ENCODE assay signal across 8 cellular contexts in the genomic region with DNA sequence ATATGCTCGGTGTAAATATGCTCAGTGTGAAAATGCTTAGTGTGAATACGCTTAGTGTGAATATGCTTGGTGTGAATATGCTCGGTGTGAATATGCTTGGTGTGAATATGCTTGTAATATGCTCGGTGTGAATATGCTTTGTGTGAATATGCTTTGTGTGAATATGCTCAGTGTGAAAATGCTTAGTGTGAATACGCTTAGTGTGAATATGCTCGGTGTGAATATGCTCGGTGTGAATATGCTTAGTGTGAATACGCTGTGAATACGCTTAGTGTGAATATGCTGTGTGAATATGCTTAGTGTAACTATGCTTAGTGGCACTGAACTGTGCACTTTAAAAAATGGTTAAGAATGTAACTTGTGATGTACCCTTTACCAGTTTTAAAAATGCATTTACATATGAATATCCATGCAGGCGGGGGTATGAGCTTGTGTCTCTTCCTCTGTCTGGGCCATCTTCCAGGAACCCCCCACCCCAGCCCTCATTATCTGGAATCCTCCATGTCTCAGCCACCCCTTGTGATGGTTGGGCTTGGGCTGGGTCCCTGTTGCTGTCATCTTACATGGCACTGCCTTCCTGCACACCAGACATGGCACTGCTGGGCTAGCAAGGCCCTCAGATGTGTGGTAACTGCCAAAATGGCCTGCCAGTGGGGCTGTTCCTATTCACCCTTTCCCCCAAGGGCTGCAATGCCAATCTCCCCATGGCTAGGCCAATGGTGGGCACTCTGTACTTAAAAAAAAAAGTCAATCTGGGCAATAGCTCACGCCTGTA. TPM values are rescaled to one million over a fixed set of nuclear protein-coding genes. Genes with fewer than 3 reads are reported as not detected.
DNase-seq lines count a peak whose midpoint lies in the region; ATAC-seq, FAIRE-seq and TF ChIP-seq lines count a peak whose summit lies in the region.
"Not testable (repeated sequence)": the region's sequence is repeated elsewhere in the genome, so short reads cannot be mapped to it uniquely, and the experiment has no call there.

No MANE protein-coding gene starts in this region.

- peaks cover 22% of the 10 kb centered on the region for H3K36me3 Mint-ChIP-seq in T-helper 1 cell treated with Interleukin-12 subunit alpha and Interleukin-12 subunit beta and Interleukin-4 antibody, amounts not matched to agents 30 μg/mL and 1 μg/mL, for 36 hours (ENCODE audit: low read depth)
- peaks cover 22% of the 10 kb centered on the region for H3K36me3 Mint-ChIP-seq in activated T-cell treated with anti-CD3 and anti-CD28 coated beads, Interleukin-2, amount 50 U/mL, for 24 hours (ENCODE audit: low read depth)
- H3K36me3 Mint-ChIP-seq in activated naive CD8-positive, alpha-beta T cell treated with anti-CD3 and anti-CD28 coated beads for 36 hours, result peaks cover 29% of the 10 kb centered on the region
- peaks cover 19% of the 10 kb centered on the region for H3K36me3 Mint-ChIP-seq in endothelial cell (ENCODE audit: low read depth, unreplicated experiment)
- peaks cover 0 to 13% (median 4%) of the 10 kb centered on the region in 3 donors for H3K36me3 Mint-ChIP-seq in naive thymus-derived CD8-positive, alpha-beta T cell
- peaks cover 26% of the 10 kb centered on the region for H3K36me3 Mint-ChIP-seq in stimulated activated memory B cell treated with anti-CD40 and anti-IgM and Interleukin-4, amounts not matched to agents 10 μg/mL and 1 μg/mL and 100 μg/mL, for 72 hours

- not testable (repeated sequence) for H3K27me3 ChIP-seq in A673 (replicated peaks; ENCODE audit: insufficient read depth, low read depth, low read length, poor library complexity)

- not testable (repeated sequence) for H3K4me1 ChIP-seq in A673 (ENCODE audit: insufficient read depth, low read length, poor library complexity, severe bottlenecking)

- not testable (repeated sequence) for H3K4me1 Mint-ChIP-seq in T-helper 1 cell treated with Interleukin-12 subunit alpha and Interleukin-12 subunit beta and Interleukin-4 antibody, amounts not matched to agents 30 μg/mL and 1 μg/mL, for 36 hours (ENCODE audit: low read depth); activated naive CD8-positive, alpha-beta T cell treated with anti-CD3 and anti-CD28 coated beads for 36 hours; endothelial cell (ENCODE audit: unreplicated experiment); stimulated activated memory B cell treated with anti-CD40 and anti-IgM and Interleukin-4, amounts not matched to agents 10 μg/mL and 1 μg/mL and 100 μg/mL, for 72 hours
- H3K4me1 Mint-ChIP-seq in activated T-cell treated with anti-CD3 and anti-CD28 coated beads, Interleukin-2, amount 50 U/mL, for 24 hours (ENCODE audit: low read depth), result peaks cover 29% of the 10 kb centered on the region
- H3K4me1 Mint-ChIP-seq in naive thymus-derived CD8-positive, alpha-beta T cell, result peaks cover 11 to 35% (median 16%) of the 10 kb centered on the region in 4 donors

- BruUV-seq in A673 (replicated peaks; lab: Mats Ljungman, UMichigan), result TSS peak; percentile 12

- peaks cover 28% of the 10 kb centered on the region for H3K9me3 Mint-ChIP-seq in T-helper 1 cell treated with Interleukin-12 subunit alpha and Interleukin-12 subunit beta and Interleukin-4 antibody, amounts not matched to agents 30 μg/mL and 1 μg/mL, for 36 hours
- H3K9me3 Mint-ChIP-seq in activated T-cell treated with anti-CD3 and anti-CD28 coated beads, Interleukin-2, amount 50 U/mL, for 24 hours, result peaks cover 21% of the 10 kb centered on the region
- peaks cover 22% of the 10 kb centered on the region for H3K9me3 Mint-ChIP-seq in activated naive CD8-positive, alpha-beta T cell treated with anti-CD3 and anti-CD28 coated beads for 36 hours
- H3K9me3 Mint-ChIP-seq in endothelial cell (ENCODE audit: unreplicated experiment), result peaks cover 14% of the 10 kb centered on the region
- peaks cover 0 to 29% (median 22%) of the 10 kb centered on the region in 9 donors for H3K9me3 Mint-ChIP-seq in naive thymus-derived CD8-positive, alpha-beta T cell
- peaks cover 20% of the 10 kb centered on the region for H3K9me3 Mint-ChIP-seq in stimulated activated memory B cell treated with anti-CD40 and anti-IgM and Interleukin-4, amounts not matched to agents 10 μg/mL and 1 μg/mL and 100 μg/mL, for 72 hours

- TF ChIP-seq POLR2A in GM12892 (IDR thresholded peaks at IDR 0.05; ENCODE audit: low read depth, low read length), result not testable (repeated sequence)

- not testable (repeated sequence) for H3K36me3 ChIP-seq in A673 (ENCODE audit: insufficient read depth, low read length, poor library complexity, severe bottlenecking)

- intact Hi-C loops in A673 (cut with micrococcal nuclease; ENCODE audit: unreplicated experiment), result not testable (repeated sequence)

- not testable (repeated sequence) for DNase-seq in A673 (ENCODE audit: low spot score); GM12892 (ENCODE audit: insufficient read length); activated naive CD8-positive, alpha-beta T cell treated with anti-CD3 and anti-CD28 coated beads for 36 hours; endothelial cell (ENCODE audit: low spot score)
- peak; percentile 32 for DNase-seq in activated T-cell treated with anti-CD3 and anti-CD28 coated beads, Interleukin-2, amount 50 U/mL, for 24 hours
- DNase-seq in naive thymus-derived CD8-positive, alpha-beta T cell, result peak in 1 of 10 donors; percentile 26

- peak; percentile 36 for FAIRE-seq in GM12892 (lab: Jason Lieb, UNC)

- H3K4me3 ChIP-seq in A673 (ENCODE audit: low read depth, low read length, poor library complexity, severe bottlenecking), result not testable (repeated sequence)

- peaks cover 14% of the 10 kb centered on the region for H3K9me3 ChIP-seq in A673 (ENCODE audit: low read depth, low read length, poor library complexity, severe bottlenecking)

- not testable (repeated sequence) for ATAC-seq in naive thymus-derived CD8-positive, alpha-beta T cell; stimulated activated memory B cell treated with anti-CD40 and anti-IgM and Interleukin-4, amounts not matched to agents 10 μg/mL and 1 μg/mL and 100 μg/mL, for 72 hours

- not testable (repeated sequence) for H3K4me3 Mint-ChIP-seq in T-helper 1 cell treated with Interleukin-12 subunit alpha and Interleukin-12 subunit beta and Interleukin-4 antibody, amounts not matched to agents 30 μg/mL and 1 μg/mL, for 36 hours; activated T-cell treated with anti-CD3 and anti-CD28 coated beads, Interleukin-2, amount 50 U/mL, for 24 hours; stimulated activated memory B cell treated with anti-CD40 and anti-IgM and Interleukin-4, amounts not matched to agents 10 μg/mL and 1 μg/mL and 100 μg/mL, for 72 hours
- H3K4me3 Mint-ChIP-seq in activated naive CD8-positive, alpha-beta T cell treated with anti-CD3 and anti-CD28 coated beads for 36 hours, result peak overlapping the region; percentile 34
- H3K4me3 Mint-ChIP-seq in endothelial cell (ENCODE audit: unreplicated experiment), result peak overlapping the region; percentile 4
- H3K4me3 Mint-ChIP-seq in naive thymus-derived CD8-positive, alpha-beta T cell, result peak overlapping the region in 2 of 10 donors; percentile 50 to 55

- CTCF ChIA-PET in A673 (lab: Charles Lee), result not testable (repeated sequence)

- H3K27me3 Mint-ChIP-seq in T-helper 1 cell treated with Interleukin-12 subunit alpha and Interleukin-12 subunit beta and Interleukin-4 antibody, amounts not matched to agents 30 μg/mL and 1 μg/mL, for 36 hours (ENCODE audit: low read depth); activated T-cell treated with anti-CD3 and anti-CD28 coated beads, Interleukin-2, amount 50 U/mL, for 24 hours; activated naive CD8-positive, alpha-beta T cell treated with anti-CD3 and anti-CD28 coated beads for 36 hours; naive thymus-derived CD8-positive, alpha-beta T cell; stimulated activated memory B cell treated with anti-CD40 and anti-IgM and Interleukin-4, amounts not matched to agents 10 μg/mL and 1 μg/mL and 100 μg/mL, for 72 hours: not testable (repeated sequence)
- H3K27me3 Mint-ChIP-seq in endothelial cell (ENCODE audit: unreplicated experiment), result peaks cover 11% of the 10 kb centered on the region

- POLR2A ChIA-PET in A673 (lab: Charles Lee; ENCODE audit: low non-redundant PET), result not testable (repeated sequence)
- POLR2A ChIA-PET in naive thymus-derived CD8-positive, alpha-beta T cell (lab: Charles Lee), result interaction anchor here (0.6 to 3.3 kb wide), 2 partner anchors 9 to 36 kb away, joined by 3 to 11 read pairs; a partner anchor contains a TSS

- peak overlapping the region; percentile 37 for H3K27ac Mint-ChIP-seq in T-helper 1 cell treated with Interleukin-12 subunit alpha and Interleukin-12 subunit beta and Interleukin-4 antibody, amounts not matched to agents 30 μg/mL and 1 μg/mL, for 36 hours
- H3K27ac Mint-ChIP-seq in activated T-cell treated with anti-CD3 and anti-CD28 coated beads, Interleukin-2, amount 50 U/mL, for 24 hours, result peak overlapping the region; percentile 55
- peak overlapping the region; percentile 56 for H3K27ac Mint-ChIP-seq in activated naive CD8-positive, alpha-beta T cell treated with anti-CD3 and anti-CD28 coated beads for 36 hours
- H3K27ac Mint-ChIP-seq in endothelial cell (ENCODE audit: unreplicated experiment), result peak overlapping the region; percentile 27
- peak overlapping the region in 8 of 10 donors; percentile 32 to 97 (median 78) for H3K27ac Mint-ChIP-seq in naive thymus-derived CD8-positive, alpha-beta T cell
- peak overlapping the region; percentile 20 for H3K27ac Mint-ChIP-seq in stimulated activated memory B cell treated with anti-CD40 and anti-IgM and Interleukin-4, amounts not matched to agents 10 μg/mL and 1 μg/mL and 100 μg/mL, for 72 hours

- H3K27ac ChIP-seq in A673 (ENCODE audit: low read depth, low read length, poor library complexity, severe bottlenecking), result not testable (repeated sequence)

- not testable (repeated sequence) for TF ChIP-seq CTCF in A673 (conservative IDR thresholded peaks at IDR 0.05; ENCODE audit: low read depth, low read length); endothelial cell (IDR thresholded peaks at IDR 0.05; ENCODE audit: unreplicated experiment)

RNA-seq across cellular contexts. Expression of a gene that starts 9.6 kb away (rescaled TPM):
- 25.0 and 33.7 TPM in 2 replicates for total RNA-seq in A673 (2021)
- polyA plus RNA-seq in GM12892 (2012; ENCODE audit: missing spikeins), result not detected
- 1 to 10 TPM; 1.3 to 2.5 TPM for total RNA-seq in activated naive CD8-positive, alpha-beta T cell treated with anti-CD3 and anti-CD28 coated beads for 36 hours
- total RNA-seq in endothelial cell (ENCODE audit: unreplicated experiment), result 8.1 TPM
- under 1 TPM; 0.69 to 0.83 TPM for total RNA-seq in naive thymus-derived CD8-positive, alpha-beta T cell
- polyA plus RNA-seq in naive thymus-derived CD8-positive, alpha-beta T cell, result not detected

RNA-seq across cellular contexts. Expression of a gene that starts 53.3 kb away (rescaled TPM):
- total RNA-seq in A673 (2021) (2.9 and 3.5 TPM in 2 replicates), endothelial cell (ENCODE audit: unreplicated experiment) (25.3 TPM)
- polyA plus RNA-seq in GM12892 (2012; ENCODE audit: missing spikeins), result not detected
- 1 to 10 TPM in 1 of 2 experiments, under 1 TPM in 1; 0.85 to 1.0 TPM for total RNA-seq in activated naive CD8-positive, alpha-beta T cell treated with anti-CD3 and anti-CD28 coated beads for 36 hours
- 1 to 10 TPM; 3.6 to 4.4 TPM for total RNA-seq in naive thymus-derived CD8-positive, alpha-beta T cell
- under 1 TPM in 2 of 3 donors, not detected in 1; 0.27 to 0.34 TPM for polyA plus RNA-seq in naive thymus-derived CD8-positive, alpha-beta T cell

RNA-seq across cellular contexts. Expression of a gene that starts 53.3 kb away (rescaled TPM):
- 169 and 184 TPM in 2 replicates for total RNA-seq in A673 (2021)
- 105 TPM for polyA plus RNA-seq in GM12892 (2012; ENCODE audit: missing spikeins)
- total RNA-seq in activated naive CD8-positive, alpha-beta T cell treated with anti-CD3 and anti-CD28 coated beads for 36 hours, result 100 to 1,000 TPM; 222 to 226 TPM
- 148 TPM for total RNA-seq in endothelial cell (ENCODE audit: unreplicated experiment)
- total RNA-seq in naive thymus-derived CD8-positive, alpha-beta T cell, result 100 to 1,000 TPM; 455 to 471 TPM
- 100 to 1,000 TPM; 169 to 207 (median 201) TPM for polyA plus RNA-seq in naive thymus-derived CD8-positive, alpha-beta T cell

Comparison
In these comparisons a context has a peak if more than half of its experiments do, and no peak if none do; other contexts are left out.
1. H3K27ac Mint-ChIP-seq: peak in every context shown above with its lines; median percentile 78 in naive thymus-derived CD8-positive, alpha-beta T cell; 56 in activated naive CD8-positive, alpha-beta T cell treated with anti-CD3 and anti-CD28 coated beads for 36 hours; 55 in activated T-cell treated with anti-CD3 and anti-CD28 coated beads, Interleukin-2, amount 50 U/mL, for 24 hours; 37 in T-helper 1 cell treated with Interleukin-12 subunit alpha and Interleukin-12 subunit beta and Interleukin-4 antibody, amounts not matched to agents 30 μg/mL and 1 μg/mL, for 36 hours; 27 in endothelial cell; 20 in stimulated activated memory B cell treated with anti-CD40 and anti-IgM and Interleukin-4, amounts not matched to agents 10 μg/mL and 1 μg/mL and 100 μg/mL, for 72 hours.